In the genomic region with DNA sequence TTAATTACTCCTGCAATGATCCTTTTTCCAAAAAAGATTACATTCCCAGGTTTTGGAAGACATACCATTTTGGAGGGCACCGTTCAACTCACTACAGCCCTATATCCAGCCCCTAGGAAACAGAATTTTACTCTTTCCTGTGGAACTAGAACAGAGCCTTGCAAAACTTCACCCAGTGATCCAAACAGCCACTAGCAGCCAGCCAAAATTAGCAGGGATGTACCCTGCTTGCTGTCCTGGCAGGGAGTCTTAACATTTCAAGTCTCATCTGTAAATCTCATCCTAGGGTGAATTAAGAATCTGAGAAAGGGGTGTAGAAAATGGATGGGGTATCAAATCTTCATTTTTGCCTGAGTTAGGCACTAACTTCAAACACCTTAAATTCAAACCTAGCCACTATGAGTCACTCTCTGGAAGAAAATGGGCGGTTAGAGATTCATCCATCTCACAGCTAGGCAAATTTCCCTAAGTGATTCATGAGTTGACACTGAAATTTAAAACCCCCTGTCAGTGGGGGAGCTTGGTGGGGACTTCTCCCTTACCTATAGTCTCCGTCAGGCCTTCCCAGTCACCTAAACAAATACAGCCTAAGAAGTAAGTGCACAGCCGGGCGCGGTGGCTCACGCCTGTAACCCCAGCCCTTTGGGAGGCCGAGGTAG, we compare ENCODE assay signal across 14 cellular contexts. TPM values are rescaled to one million over a fixed set of nuclear protein-coding genes. Genes with fewer than 3 reads are reported as not detected.
DNase-seq lines count a peak whose midpoint lies in the region; ATAC-seq and TF ChIP-seq lines count a peak whose summit lies in the region.
"Had no signal": no experiment of that assay in that cellular context is flagged by ENCODE, and none has a peak within 500 bp of the region (broad histone marks: within the 10 kb centered on the region; RNA-seq: fewer than 3 reads in every experiment).

No MANE protein-coding gene starts in this region.

- H3K27me3 ChIP-seq in left ventricle myocardium inferior (ENCODE audit: low read depth), result peaks cover 12% of the 10 kb centered on the region
- H3K27me3 ChIP-seq in heart left ventricle, result no peaks in the 10 kb centered on the region
- peaks cover 3% of the 10 kb centered on the region for H3K27me3 ChIP-seq in suprapubic skin

- WGBS in heart left ventricle, 4 donors, result 86 to 98% (median 93%) methylated on average over 7 to 8 of the region's 8 CpGs
- WGBS in suprapubic skin, result 85% methylated on average over 8 of the region's 8 CpGs

- TF ChIP-seq POLR2A in heart left ventricle (IDR thresholded peaks at IDR 0.05), result no peak
- TF ChIP-seq POLR2A in suprapubic skin (IDR thresholded peaks at IDR 0.05), result no peak

- TF ChIP-seq CTCF in left ventricle myocardium inferior (IDR thresholded peaks at IDR 0.05; ENCODE audit: borderline replicate concordance) (no peak), heart left ventricle (IDR thresholded peaks at IDR 0.05) (no peak), epithelial cell of esophagus (IDR thresholded peaks at IDR 0.05; ENCODE audit: insufficient read depth, low read depth, low read length, missing control alignments) (no peak), suprapubic skin (IDR thresholded peaks at IDR 0.05) (no peak)

- H3K4me3 ChIP-seq in left ventricle myocardium inferior (no peak overlapping the region), heart left ventricle (no peak overlapping the region), epithelial cell of esophagus (ENCODE audit: low read length) (no peak overlapping the region), suprapubic skin (no peak overlapping the region)
- H3K4me3 ChIP-seq: spleen had no signal

- TF ChIP-seq EP300 in suprapubic skin (IDR thresholded peaks at IDR 0.05), result no peak

- peaks cover 72% of the 10 kb centered on the region for H3K4me1 ChIP-seq in left ventricle myocardium inferior
- H3K4me1 ChIP-seq in heart left ventricle, result peaks cover 0 to 64% (median 17%) of the 10 kb centered on the region in 12 donors
- H3K4me1 ChIP-seq in suprapubic skin, result no peaks in the 10 kb centered on the region

- DNase-seq in left ventricle myocardium inferior (no peak), heart left ventricle (no peak), NCI-H69 (lab: John Stamatoyannopoulos, UW) (peak; percentile 98), epithelial cell of esophagus (ENCODE audit: low read depth) (peak; percentile 68), posterior cingulate gyrus (no peak), suprapubic skin (ENCODE audit: low spot score in 2 of 2) (no peak), NCI-H2196 (lab: John Stamatoyannopoulos, UW; ENCODE audit: unreplicated experiment) (no peak)
- DNase-seq: C1 segment of cervical spinal cord, left colon, NCI-H187, spleen, T1000 had no signal

- H3K36me3 ChIP-seq in left ventricle myocardium inferior (peaks cover 14% of the 10 kb centered on the region), heart left ventricle (peaks cover 0 to 49% (median 0%) of the 10 kb centered on the region in 9 donors), suprapubic skin (no peaks in the 10 kb centered on the region)
- H3K36me3 ChIP-seq: spleen had no signal

- intact Hi-C loops in left ventricle myocardium inferior (cut with micrococcal nuclease) (no loop called here), heart left ventricle (cut with DNase I) (no loop called here), posterior cingulate gyrus (cut with DNase I) (no loop called here)

- no peak for ATAC-seq in heart left ventricle
- no peak for ATAC-seq in GM21723 (IDR thresholded peaks at IDR 0.05; ENCODE audit: unreplicated experiment)
- ATAC-seq: left colon had no signal

- H3K27ac ChIP-seq in left ventricle myocardium inferior (replicated peaks), result peak overlapping the region; percentile 71
- peak overlapping the region in 1 of 12 donors; percentile 5 for H3K27ac ChIP-seq in heart left ventricle
- H3K27ac ChIP-seq in suprapubic skin, result no peak overlapping the region
- H3K27ac ChIP-seq: spleen had no signal

- no peaks in the 10 kb centered on the region for H3K9me3 ChIP-seq in left ventricle myocardium inferior (replicated peaks)
- no peaks in the 10 kb centered on the region for H3K9me3 ChIP-seq in heart left ventricle
- H3K9me3 ChIP-seq in suprapubic skin, result no peaks in the 10 kb centered on the region
- H3K9me3 ChIP-seq: spleen had no signal

RNA-seq across cellular contexts. Expression of a gene that starts 9.5 kb away (rescaled TPM):
- total RNA-seq in left ventricle myocardium inferior (177 TPM), heart left ventricle (100 to 1,000 TPM; 108 to 329 (median 163) TPM), suprapubic skin (under 1 TPM in 1 of 4 donors, not detected in 3; 0.29 TPM)
- 10 to 100 TPM; 55.0 to 77.1 TPM for polyA plus RNA-seq in heart left ventricle
- total RNA-seq: spleen had no signal
- polyA plus RNA-seq: IgD-negative memory B cell, spleen had no signal

RNA-seq across cellular contexts. Expression of a gene that starts 13.2 kb away (rescaled TPM):
- total RNA-seq in left ventricle myocardium inferior (0.91 TPM), heart left ventricle (1 to 10 TPM in 5 of 9 donors, under 1 TPM in 3, not detected in 1; 0.50 to 3.6 (median 1.4) TPM), suprapubic skin (under 1 TPM in 1 of 4 donors, not detected in 3; 0.15 TPM)
- under 1 TPM; 0.15 to 0.88 TPM for polyA plus RNA-seq in heart left ventricle

Comparison
In these comparisons a context has a peak if more than half of its experiments do, and no peak if none do; other contexts are left out.
1. DNase-seq: peak in NCI-H69 (single experiment) and epithelial cell of esophagus (single experiment); none in left ventricle myocardium inferior (single experiment), heart left ventricle (0 of 5), posterior cingulate gyrus (0 of 10), suprapubic skin (0 of 2) and NCI-H2196 (single experiment).
2. RNA of a gene that starts 9.5 kb away (total RNA-seq): 177 TPM in left ventricle myocardium inferior (single experiment) and 108 to 329 TPM in heart left ventricle; 0.29 TPM in suprapubic skin; every median in the first group is over 10 times any median in the second.